ENCODE assay signal across 1 cellular context in genomic region chr11:126277780-126278179, GRCh38.
TF ChIP-seq lines count a peak whose summit lies in the region.

No MANE protein-coding gene starts in this region.

TF ChIP-seq in HepG2, 621 proteins besides CTCF, POLR2A, EP300 and RAD21:
- TF ChIP-seq ZFX (CRISPR knock-in tag; IDR thresholded peaks at IDR 0.05; ENCODE audit: low read depth) (0 out of 2 replicates have a peak, but pooled peaks have one; percentile 1), ZNF263 (CRISPR knock-in tag; IDR thresholded peaks at IDR 0.05) (peak; percentile 97), HIC2 (CRISPR knock-in tag; IDR thresholded peaks at IDR 0.05; ENCODE audit: low read depth) (peak; percentile 26; the same call in 1 of the 2 replicates), GATAD2A (CRISPR knock-in tag; IDR thresholded peaks at IDR 0.05) (peak; percentile 44; the same call in 1 of the 2 replicates), MIXL1 (CRISPR knock-in tag; IDR thresholded peaks at IDR 0.05) (peak; percentile 87), ONECUT2 (CRISPR knock-in tag; IDR thresholded peaks at IDR 0.05) (peak; percentile 94), ETV6 (CRISPR knock-in tag; conservative IDR thresholded peaks at IDR 0.05) (no peak), HNRNPK (IDR thresholded peaks at IDR 0.05; ENCODE audit: low read depth, low read length, poor library complexity, severe bottlenecking) (no peak), ARNT (IDR thresholded peaks at IDR 0.05) (no peak), ZSCAN5A (CRISPR knock-in tag; IDR thresholded peaks at IDR 0.05; ENCODE audit: borderline replicate concordance) (no peak), ZNF10 (CRISPR knock-in tag; IDR thresholded peaks at IDR 0.05; ENCODE audit: borderline replicate concordance, low read depth) (no peak), TBL1XR1 (IDR thresholded peaks at IDR 0.05; ENCODE audit: borderline replicate concordance, low read length, partially characterized antibody) (no peak), KAT2B (IDR thresholded peaks at IDR 0.05; ENCODE audit: borderline replicate concordance, low read depth, low read length) (peak; percentile 99), SMAD9 (CRISPR knock-in tag; IDR thresholded peaks at IDR 0.05) (no peak), ZNF687 (CRISPR knock-in tag; IDR thresholded peaks at IDR 0.05) (peak; percentile 65), ZNF652 (CRISPR knock-in tag; IDR thresholded peaks at IDR 0.05; ENCODE audit: borderline replicate concordance, low read depth) (peak; percentile 94)
